ENCODE assay signal across 9 cellular contexts in genomic region chr22:32389685-32390084, GRCh38. TPM values are rescaled to one million over a fixed set of nuclear protein-coding genes. Genes with fewer than 3 reads are reported as not detected.
DNase-seq lines count a peak whose midpoint lies in the region; ATAC-seq, FAIRE-seq and TF ChIP-seq lines count a peak whose summit lies in the region.
"Had no signal": no experiment of that assay in that cellular context is flagged by ENCODE, and none has a peak within 500 bp of the region (broad histone marks: within the 10 kb centered on the region; RNA-seq: fewer than 3 reads in every experiment).

No MANE protein-coding gene starts in this region.

- ATAC-seq in GM21526 (IDR thresholded peaks at IDR 0.05; ENCODE audit: low FRiP score, unreplicated experiment) = no peak

- no peaks in the 10 kb centered on the region for H3K79me2 ChIP-seq in keratinocyte (ENCODE audit: control insufficient read depth, insufficient read depth, low read length)

- TF ChIP-seq CTCF in BE2C (IDR thresholded peaks at IDR 0.05; ENCODE audit: low read depth, low read length) (peak; percentile 67), GM13976 (IDR thresholded peaks at IDR 0.05; ENCODE audit: borderline replicate concordance, control extremely low read depth, extremely low read depth, insufficient read depth, missing control alignments) (peak; percentile 17), WERI-Rb-1 (IDR thresholded peaks at IDR 0.05; ENCODE audit: low read depth, low read length) (peak; percentile 70), keratinocyte (optimal IDR thresholded peaks at IDR 0.05 in 1 of 3, IDR thresholded peaks at IDR 0.05 in 1 of 3, conservative IDR thresholded peaks at IDR 0.05 in 1 of 3; ENCODE audit: extremely low read depth in 1 of 3, insufficient read depth in 2 of 3, low read length in 3 of 3) (peak; percentile 37 to 59 (median 41)), lower leg skin (IDR thresholded peaks at IDR 0.05) (no peak)

- in situ Hi-C loops in GM13976 (cut with MboI; ENCODE audit: low sequenced_read_pairs, unreplicated experiment) = no loop called here

- H2AFZ ChIP-seq in keratinocyte (ENCODE audit: control insufficient read depth, low read length) = no peak overlapping the region

- H3K27ac ChIP-seq in WERI-Rb-1 (no peak overlapping the region), keratinocyte (ENCODE audit: control insufficient read depth, insufficient read depth, low read length) (no peak overlapping the region)

- no peaks in the 10 kb centered on the region for H3K27me3 ChIP-seq in BE2C
- H3K27me3 ChIP-seq in WERI-Rb-1 (ENCODE audit: insufficient read depth, low read depth, severe bottlenecking) = no peaks in the 10 kb centered on the region
- no peaks in the 10 kb centered on the region for H3K27me3 ChIP-seq in keratinocyte (ENCODE audit: control insufficient read depth, extremely low read depth, insufficient read depth, low read length)

- H4K20me1 ChIP-seq in keratinocyte (ENCODE audit: control insufficient read depth, extremely low read depth, insufficient read depth, low read length) = no peaks in the 10 kb centered on the region

- no peaks in the 10 kb centered on the region for H3K9me1 ChIP-seq in keratinocyte (ENCODE audit: control insufficient read depth, extremely low read depth, insufficient read depth, low read length)

- no peak for TF ChIP-seq POLR2A in lower leg skin (IDR thresholded peaks at IDR 0.05)

- 76 to 83% methylated on average over 4 of the region's 4 CpGs for WGBS in lower leg skin, 2 donors

- intact Hi-C loops in lower leg skin (cut with DNase I; ENCODE audit: low total_unique reads) = no loop called here

- no peaks in the 10 kb centered on the region for H3K9me3 ChIP-seq in BE2C
- H3K9me3 ChIP-seq in WERI-Rb-1 (ENCODE audit: severe bottlenecking) = no peaks in the 10 kb centered on the region
- no peaks in the 10 kb centered on the region for H3K9me3 ChIP-seq in keratinocyte (ENCODE audit: control insufficient read depth, low read depth, low read length)

- H3K9ac ChIP-seq in keratinocyte (ENCODE audit: control insufficient read depth, extremely low read depth, insufficient read depth, low read length) = no peak overlapping the region

- H3K36me3 ChIP-seq in BE2C (peaks cover 53% of the 10 kb centered on the region), WERI-Rb-1 (peaks cover 55% of the 10 kb centered on the region), keratinocyte (ENCODE audit: control insufficient read depth in 2 of 2, extremely low read depth in 1 of 2, insufficient read depth in 2 of 2, low read length in 2 of 2) (peaks cover 25 to 42% of the 10 kb centered on the region in 2 experiments)

- H3K4me1 ChIP-seq in BE2C (no peaks in the 10 kb centered on the region), keratinocyte (ENCODE audit: control insufficient read depth, extremely low read depth, insufficient read depth, low read length) (no peaks in the 10 kb centered on the region)

- dilution Hi-C loops in keratinocyte (cut with MboI; ENCODE audit: extremely low pct_ligation_motif_present, low sequenced_read_pairs) = no loop called here

- H3K4me3 ChIP-seq in BE2C (ENCODE audit: low read depth, low read length) = no peak overlapping the region
- H3K4me3 ChIP-seq in WERI-Rb-1 (ENCODE audit: low read depth, low read length) = no peak overlapping the region
- H3K4me3 ChIP-seq in keratinocyte (ENCODE audit: control insufficient read depth in 2 of 3, extremely low read depth in 1 of 3, insufficient read depth in 2 of 3, low read depth in 1 of 3, low read length in 3 of 3) = no peak overlapping the region
- no peak overlapping the region for H3K4me3 ChIP-seq in lower leg skin (ENCODE audit: low read depth, poor library complexity, severe bottlenecking)

- no peak overlapping the region for H3K4me2 ChIP-seq in keratinocyte (ENCODE audit: control insufficient read depth, extremely low read depth, insufficient read depth, low read depth, low read length)

- FAIRE-seq in keratinocyte (lab: Jason Lieb, UNC) = no peak

- peak; percentile 38 for DNase-seq in BE2C
- DNase-seq in GM13976 (ENCODE audit: low spot score) = no peak
- DNase-seq in WERI-Rb-1 = peak; percentile 26
- no peak for DNase-seq in keratinocyte (ENCODE audit: low read depth, low spot score)
- no peak for DNase-seq in cerebellar nuclear complex (lab: John Stamatoyannopoulos, UW)
- DNase-seq in NCI-H510A (lab: John Stamatoyannopoulos, UW) = no peak
- DNase-seq in lower leg skin (ENCODE audit: low spot score in 2 of 2) = no peak

RNA-seq across cellular contexts. Expression of gene RTCB, which starts 22.4 kb away (rescaled TPM):
- 102 TPM for polyA plus RNA-seq in BE2C (2012; ENCODE audit: insufficient read depth, insufficient read length, low read depth)
- 117 to 143 TPM (median 122 TPM) in 3 replicates for polyA plus RNA-seq in keratinocyte
- 35.7 TPM for polyA plus RNA-seq in keratinocyte (2011; ENCODE audit: low read depth)
- 90.2 and 104 TPM in 2 replicates for polyA plus RNA-seq in keratinocyte (2011; cell fraction: cytosol; rRNA removed)
- 120 and 163 TPM in 2 replicates for polyA plus RNA-seq in keratinocyte (2011; cell fraction: nucleus; rRNA removed)
- polyA plus RNA-seq in keratinocyte (2012; ENCODE audit: low replicate concordance) = 77.7 and 83.0 TPM in 2 replicates
- 60.8 to 113 TPM (median 77.1 TPM) in 3 replicates for polyA minus RNA-seq in keratinocyte
- polyA minus RNA-seq in keratinocyte (2011; cell fraction: cytosol; rRNA and poly(A)+ RNA removed) = 38.9 TPM
- polyA minus RNA-seq in keratinocyte (2011; cell fraction: nucleus; rRNA and poly(A)+ RNA removed) = 31.8 and 50.7 TPM in 2 replicates
- total RNA-seq in lower leg skin = 100 to 1,000 TPM in 3 of 4 donors, 10 to 100 TPM in 1; 99.6 to 113 (median 102) TPM

RNA-seq across cellular contexts. Expression of gene RFPL3, which starts 32.0 kb away (rescaled TPM):
- not detected for polyA plus RNA-seq in BE2C (2012; ENCODE audit: insufficient read depth, insufficient read length, low read depth)
- polyA plus RNA-seq in keratinocyte = not detected in 3 replicates
- polyA plus RNA-seq in keratinocyte (2011; ENCODE audit: low read depth) = not detected
- not detected in 2 replicates for polyA plus RNA-seq in keratinocyte (2011; cell fraction: cytosol; rRNA removed)
- polyA plus RNA-seq in keratinocyte (2011; cell fraction: nucleus; rRNA removed) = not detected in 2 replicates
- not detected in 2 replicates for polyA plus RNA-seq in keratinocyte (2012; ENCODE audit: low replicate concordance)
- not detected in 3 replicates for polyA minus RNA-seq in keratinocyte
- polyA minus RNA-seq in keratinocyte (2011; cell fraction: cytosol; rRNA and poly(A)+ RNA removed) = not detected
- polyA minus RNA-seq in keratinocyte (2011; cell fraction: nucleus; rRNA and poly(A)+ RNA removed) = not detected in 2 replicates
- not detected for total RNA-seq in lower leg skin
- total RNA-seq: renal cortical epithelial cell had no signal

Comparison
In these comparisons a context has a peak if more than half of its experiments do, and no peak if none do; other contexts are left out.
1. DNase-seq: peak in BE2C (single experiment) and WERI-Rb-1 (single experiment); none in GM13976 (single experiment), keratinocyte (single experiment), cerebellar nuclear complex (0 of 2), NCI-H510A (single experiment) and lower leg skin (0 of 2).
2. CTCF ChIP-seq: peak in BE2C (single experiment), GM13976 (single experiment), WERI-Rb-1 (single experiment) and keratinocyte (3 of 3); none in lower leg skin (0 of 3).